ENCODE assay signal across 1 cellular context in genomic region chr22:20269201-20269600, GRCh38. TPM values are rescaled to one million over a fixed set of nuclear protein-coding genes. Genes with fewer than 3 reads are reported as not detected.
"Had no signal": no experiment of that assay in that cellular context is flagged by ENCODE, and none has a peak within 500 bp of the region (broad histone marks: within the 10 kb centered on the region; RNA-seq: fewer than 3 reads in every experiment).

No MANE protein-coding gene starts in this region.

RNA-seq across cellular contexts. Expression of gene RTN4R, which starts 1.1 kb away (rescaled TPM):
- polyA plus RNA-seq: IgD-negative memory B cell had no signal
